ENCODE assay signal across 26 cellular contexts in genomic region chrX:147710301-147710700, GRCh38.
DNase-seq lines count a peak whose midpoint lies in the region; ATAC-seq, FAIRE-seq and TF ChIP-seq lines count a peak whose summit lies in the region.
"Had no signal": no experiment of that assay in that cellular context is flagged by ENCODE, and none has a peak within 500 bp of the region (broad histone marks: within the 10 kb centered on the region; RNA-seq: fewer than 3 reads in every experiment).

No MANE protein-coding gene starts in this region.

- H3K9ac ChIP-seq in H1 (replicated peaks in 1 of 4; ENCODE audit: extremely low read depth in 1 of 4, low read depth in 3 of 4, low read length in 3 of 4) (no peak overlapping the region), neural progenitor cell (no peak overlapping the region)
- H3K9ac ChIP-seq: BLaER1 treated with 17β-estradiol and CSF1 and Interleukin-3, amounts not matched to agents 10 nM and 100 nM had no signal

- H3K36me3 Mint-ChIP-seq in GM23338 (ENCODE audit: low read depth) (no peaks in the 10 kb centered on the region), neural progenitor cell (no peaks in the 10 kb centered on the region)
- H3K36me3 Mint-ChIP-seq: CD8-positive, alpha-beta T cell had no signal

- no peak overlapping the region for H3K18ac ChIP-seq in H1 (ENCODE audit: extremely low read depth, low read length)

- H4K8ac ChIP-seq in H1 (ENCODE audit: extremely low read depth, insufficient read depth, low read length): no peak overlapping the region

- no peaks in the 10 kb centered on the region for H3K36me3 ChIP-seq in GM23338 (ENCODE audit: insufficient read depth)
- H3K36me3 ChIP-seq in H1 (ENCODE audit: control insufficient read depth in 2 of 4, insufficient read depth in 4 of 4, low read length in 3 of 4): no peaks in the 10 kb centered on the region
- H3K36me3 ChIP-seq in neural progenitor cell: no peaks in the 10 kb centered on the region
- H3K36me3 ChIP-seq: BLaER1 treated with 17β-estradiol and CSF1 and Interleukin-3, amounts not matched to agents 10 nM and 100 nM had no signal

- H2BK20ac ChIP-seq in H1 (ENCODE audit: low read length): no peak overlapping the region

- no peak overlapping the region for H3K56ac ChIP-seq in H1 (replicated peaks; ENCODE audit: insufficient read length, low read depth, low read length)

- no peak overlapping the region for H3K23ac ChIP-seq in H1 (ENCODE audit: insufficient read length)

- no peaks in the 10 kb centered on the region for H3K23me2 ChIP-seq in H1 (ENCODE audit: low read depth, low read length)

- no peak overlapping the region for H3K4ac ChIP-seq in H1 (replicated peaks; ENCODE audit: insufficient read length, low read depth, low read length)

- H2BK5ac ChIP-seq in H1 (ENCODE audit: low read depth, low read length): no peak overlapping the region

- TF ChIP-seq RAD21 in H1 (IDR thresholded peaks at IDR 0.05 in 1 of 2, conservative IDR thresholded peaks at IDR 0.05 in 1 of 2; ENCODE audit: low read depth in 2 of 2, low read length in 2 of 2): no peak

- no peak overlapping the region for H2AK5ac ChIP-seq in H1 (ENCODE audit: low read depth, low read length)

- H4K91ac ChIP-seq in H1 (replicated peaks; ENCODE audit: insufficient read length, low read length): no peak overlapping the region

- no peaks in the 10 kb centered on the region for H3F3A ChIP-seq in GM23338 (replicated peaks; ENCODE audit: low read depth)
- peaks cover 5% of the 10 kb centered on the region for H3F3A ChIP-seq in neural progenitor cell (ENCODE audit: low read depth)

- no peaks in the 10 kb centered on the region for H3K4me1 ChIP-seq in GM23338 (ENCODE audit: insufficient read depth)
- no peaks in the 10 kb centered on the region for H3K4me1 ChIP-seq in H1 (replicated peaks in 1 of 4; ENCODE audit: control insufficient read depth in 3 of 4, insufficient read depth in 4 of 4, low read length in 3 of 4)
- peaks cover 8% of the 10 kb centered on the region for H3K4me1 ChIP-seq in neural progenitor cell
- H3K4me1 ChIP-seq: A549; BLaER1 treated with 17β-estradiol and CSF1 and Interleukin-3, amounts not matched to agents 10 nM and 100 nM; Caco-2 had no signal

- H3K9me2 ChIP-seq in GM23338 (ENCODE audit: insufficient read depth): no peaks in the 10 kb centered on the region

- WGBS in H1 (ENCODE audit: extremely low coverage in 1 of 2, insufficient coverage in 1 of 2, insufficient read length in 1 of 2, insufficient replicate concordance in 2 of 2, low coverage in 1 of 2, low lambda C conversion rate in 2 of 2, missing lambda C conversion rate in 1 of 2), 2 experiments: 27% methylated on average over 2 of the region's 2 CpGs; no CpG with 5 or more reads in 1 of the 2 experiments

- no peak overlapping the region for H3K4me2 ChIP-seq in GM23338
- no peak overlapping the region for H3K4me2 ChIP-seq in H1 (ENCODE audit: insufficient read depth in 1 of 2, low read depth in 2 of 2, low read length in 2 of 2)
- peak overlapping the region; percentile 10 for H3K4me2 ChIP-seq in neural progenitor cell
- H3K4me2 ChIP-seq: A549; BLaER1 treated with 17β-estradiol and CSF1 and Interleukin-3, amounts not matched to agents 10 nM and 100 nM had no signal

- no peak overlapping the region for H4K5ac ChIP-seq in H1 (ENCODE audit: insufficient read length, low read depth, low read length)

- 0 out of 3 replicates have a peak, but pooled peaks have one; percentile 26 for ATAC-seq in GM23338
- no peak for ATAC-seq in GM19463 (IDR thresholded peaks at IDR 0.05; ENCODE audit: unreplicated experiment)
- ATAC-seq in GM18505 (IDR thresholded peaks at IDR 0.05; ENCODE audit: unreplicated experiment): no peak
- ATAC-seq in HG03520 (IDR thresholded peaks at IDR 0.05; ENCODE audit: unreplicated experiment): no peak
- ATAC-seq: A549; CD8-positive, alpha-beta T cell had no signal

- no peak overlapping the region for H3K27ac ChIP-seq in GM23338 (ENCODE audit: low read depth)
- no peak overlapping the region for H3K27ac ChIP-seq in H1 (ENCODE audit: low read depth, low read length)
- H3K27ac ChIP-seq in neural progenitor cell: no peak overlapping the region
- H3K27ac ChIP-seq: 22Rv1; A549; BLaER1 treated with 17β-estradiol and CSF1 and Interleukin-3, amounts not matched to agents 10 nM and 100 nM; C4-2B had no signal

- peaks cover 36% of the 10 kb centered on the region for H3K27me3 Mint-ChIP-seq in GM23338 (ENCODE audit: insufficient read depth, low read depth, poor library complexity)
- peaks cover 5% of the 10 kb centered on the region for H3K27me3 Mint-ChIP-seq in neural progenitor cell (ENCODE audit: insufficient read depth, low read depth)
- H3K27me3 Mint-ChIP-seq: B cell; CD4-positive, alpha-beta T cell had no signal

- no peak overlapping the region for H2BK12ac ChIP-seq in H1 (ENCODE audit: low read depth, low read length)

- DNase-seq in D721Med (ENCODE audit: insufficient read length, low spot score) (no peak), GM23338 (ENCODE audit: low spot score) (peak; percentile 9), H1 (ENCODE audit: low read depth in 1 of 2, low spot score in 2 of 2) (no peak), neural progenitor cell (ENCODE audit: low spot score) (peak; percentile 52), medulla oblongata (ENCODE audit: extremely low spot score) (no peak)
- DNase-seq: AML-193; Caco-2; Calu3; CD4-positive, alpha-beta T cell; CD8-positive, alpha-beta T cell; DMS 273 treated with DMSO at 0.1 percent for 48 hours; DMS153; DMS53; DMS79; GF-D8 had no signal

- CTCF ChIA-PET in H1 (lab: Charles Lee; ENCODE audit: partially characterized antibody): no interaction called here

- POLR2A ChIA-PET in H1 (lab: Charles Lee; ENCODE audit: partially characterized antibody): no interaction called here

- TF ChIP-seq POLR2A in H1 (IDR thresholded peaks at IDR 0.05; ENCODE audit: control extremely low read depth in 1 of 2, low read depth in 2 of 2, low read length in 2 of 2) (no peak), GM18505 (IDR thresholded peaks at IDR 0.05; ENCODE audit: borderline replicate concordance, extremely low read depth, insufficient read depth, insufficient read length) (no peak)

- TF ChIP-seq CTCF in D721Med (IDR thresholded peaks at IDR 0.05; ENCODE audit: insufficient read depth, missing control alignments): no peak
- TF ChIP-seq CTCF in GM23338 (conservative IDR thresholded peaks at IDR 0.05; ENCODE audit: low read depth in 2 of 2): no peak
- TF ChIP-seq CTCF in H1 (IDR thresholded peaks at IDR 0.05; ENCODE audit: control extremely low read depth in 1 of 3, insufficient read depth in 1 of 3, low read depth in 1 of 3, low read length in 3 of 3): no peak
- no peak for TF ChIP-seq CTCF in neural progenitor cell (IDR thresholded peaks at IDR 0.05)

- H3K9me3 ChIP-seq in H1 (ENCODE audit: insufficient read depth in 2 of 2, low read depth in 1 of 2, low read length in 1 of 2): no peaks in the 10 kb centered on the region
- peaks cover 8% of the 10 kb centered on the region for H3K9me3 ChIP-seq in neural progenitor cell (ENCODE audit: low read depth)
- H3K9me3 ChIP-seq: A549; BLaER1 treated with 17β-estradiol and CSF1 and Interleukin-3, amounts not matched to agents 10 nM and 100 nM; Caco-2 had no signal

- TF ChIP-seq EP300 in H1 (IDR thresholded peaks at IDR 0.05; ENCODE audit: borderline replicate concordance in 1 of 2, low read depth in 2 of 2, low read length in 2 of 2): no peak

- no peaks in the 10 kb centered on the region; the same call in 2 of the 3 replicates for H3K4me1 Mint-ChIP-seq in GM23338
- H3K4me1 Mint-ChIP-seq in neural progenitor cell: peaks cover 5% of the 10 kb centered on the region
- H3K4me1 Mint-ChIP-seq: B cell had no signal

- no peak overlapping the region for H2BK120ac ChIP-seq in H1 (replicated peaks; ENCODE audit: low read depth, low read length)

- H3K27me3 ChIP-seq in GM23338 (ENCODE audit: insufficient read depth) (peaks cover 99% of the 10 kb centered on the region), H1 (replicated peaks in 1 of 4; ENCODE audit: control insufficient read depth in 3 of 4, extremely low read depth in 1 of 4, insufficient read depth in 3 of 4, low read length in 3 of 4) (peaks cover 3 to 26% (median 18%) of the 10 kb centered on the region in 4 experiments; a peak in 5 of 7 replicates), neural progenitor cell (no peaks in the 10 kb centered on the region)

- no peak overlapping the region for H2BK15ac ChIP-seq in H1 (ENCODE audit: low read length)

- H3K27ac Mint-ChIP-seq in GM23338 (no peak overlapping the region), neural progenitor cell (no peak overlapping the region)
- H3K27ac Mint-ChIP-seq: B cell; CD4-positive, alpha-beta T cell; CD8-positive, alpha-beta T cell had no signal

- H3K9me3 Mint-ChIP-seq in GM23338 (no peaks in the 10 kb centered on the region), neural progenitor cell (no peaks in the 10 kb centered on the region)
- H3K9me3 Mint-ChIP-seq: CD4-positive, alpha-beta T cell; CD8-positive, alpha-beta T cell had no signal

- H3K79me2 ChIP-seq in GM23338 (replicated peaks; ENCODE audit: insufficient read depth) (no peaks in the 10 kb centered on the region), H1 (ENCODE audit: control insufficient read depth in 1 of 2, insufficient read depth in 2 of 2, low read length in 2 of 2) (no peaks in the 10 kb centered on the region), neural progenitor cell (ENCODE audit: low read depth) (no peaks in the 10 kb centered on the region)

- H3K14ac ChIP-seq in H1 (ENCODE audit: insufficient read length): no peak overlapping the region

- no peaks in the 10 kb centered on the region for H4K20me1 ChIP-seq in GM23338 (replicated peaks; ENCODE audit: insufficient read depth)
- no peaks in the 10 kb centered on the region for H4K20me1 ChIP-seq in H1 (replicated peaks in 1 of 2; ENCODE audit: control insufficient read depth in 1 of 2, insufficient read depth in 2 of 2, low read length in 2 of 2)
- no peaks in the 10 kb centered on the region for H4K20me1 ChIP-seq in neural progenitor cell (ENCODE audit: low read depth)
- H4K20me1 ChIP-seq: BLaER1 treated with 17β-estradiol and CSF1 and Interleukin-3, amounts not matched to agents 10 nM and 100 nM had no signal

- H3K4me3 Mint-ChIP-seq in GM23338: no peak overlapping the region
- H3K4me3 Mint-ChIP-seq in neural progenitor cell: no peak overlapping the region
- H3K4me3 Mint-ChIP-seq: B cell; CD4-positive, alpha-beta T cell; CD8-positive, alpha-beta T cell had no signal

- H3K4me3 ChIP-seq in GM23338 (no peak overlapping the region), H1 (ENCODE audit: extremely low read depth in 1 of 4, insufficient read depth in 2 of 4, low read depth in 3 of 4, low read length in 4 of 4) (no peak overlapping the region), neural progenitor cell (no peak overlapping the region)
- H3K4me3 ChIP-seq: A549; BLaER1 treated with 17β-estradiol and CSF1 and Interleukin-3, amounts not matched to agents 10 nM and 100 nM had no signal

- FAIRE-seq in D721Med (lab: Jason Lieb, UNC) (peak; percentile 6), H1 (lab: Jason Lieb, UNC) (no peak)
- FAIRE-seq: A549, G401.6, GM12891, GM18507 had no signal

- no peaks in the 10 kb centered on the region for H3K79me1 ChIP-seq in H1 (ENCODE audit: low read depth, low read length)

- no peak overlapping the region for H2AFZ ChIP-seq in GM23338
- H2AFZ ChIP-seq in H1 (ENCODE audit: low read length): no peak overlapping the region
- no peak overlapping the region for H2AFZ ChIP-seq in neural progenitor cell (replicated peaks)

TF ChIP-seq in H1, 55 proteins besides CTCF, POLR2A, EP300 and RAD21 (continues in another document):
- peak; percentile 15 for TF ChIP-seq NANOG (IDR thresholded peaks at IDR 0.05; ENCODE audit: insufficient read depth, low read depth, low read length, poor library complexity, severe bottlenecking)

Comparison
In these comparisons a context has a peak if more than half of its experiments do, and no peak if none do; other contexts are left out.
1. DNase-seq: peak in GM23338 (single experiment) and neural progenitor cell (single experiment); none in D721Med (single experiment), H1 (0 of 2) and medulla oblongata (single experiment).